8 cellular contexts compared by ENCODE assay signal in the genomic region with DNA sequence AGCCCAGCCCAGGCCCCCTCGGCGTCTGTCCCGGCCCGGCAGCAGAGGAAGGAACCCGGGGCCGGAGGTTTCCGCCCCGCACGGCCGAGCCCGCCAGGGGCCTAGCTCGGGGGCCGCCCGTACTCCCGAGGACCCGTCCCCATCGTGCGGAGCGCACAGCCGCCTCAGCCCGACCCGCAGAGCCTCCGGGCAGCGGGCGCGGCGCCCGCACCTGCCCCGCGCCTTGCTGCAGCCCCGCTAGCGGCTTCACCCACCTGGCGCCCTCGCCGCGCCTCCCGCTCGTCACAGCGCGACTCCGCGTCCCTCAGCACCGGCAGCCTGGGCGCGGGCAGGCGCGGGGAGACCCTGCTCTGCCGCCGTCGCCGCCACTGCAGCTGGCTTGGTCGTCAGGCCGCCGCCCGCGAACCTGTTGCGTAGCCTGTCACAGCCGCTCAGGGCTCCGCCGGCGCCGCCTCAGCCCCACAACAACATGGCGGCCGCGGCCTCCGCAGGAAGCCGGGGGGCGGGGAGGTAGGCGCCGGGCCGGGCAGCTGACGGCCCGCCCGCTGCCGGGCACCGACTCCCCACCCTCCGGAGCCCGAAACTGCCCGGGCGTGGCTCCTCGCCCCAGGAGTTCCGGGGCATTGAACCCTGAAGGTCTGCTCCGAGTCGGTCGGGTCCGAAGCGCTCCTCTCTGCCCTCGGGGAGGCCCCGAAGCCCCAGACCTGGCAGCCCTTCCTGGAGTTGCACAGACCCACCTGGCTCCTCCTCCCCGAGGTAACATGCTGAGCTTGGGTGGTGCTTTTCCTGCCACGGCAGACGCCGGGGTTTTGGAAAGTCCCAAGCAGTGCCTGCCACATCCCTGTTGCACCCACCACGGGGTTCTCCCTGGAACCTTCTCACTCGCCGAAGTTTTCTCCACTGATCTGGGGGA. TPM values are rescaled to one million over a fixed set of nuclear protein-coding genes. Genes with fewer than 3 reads are reported as not detected.
A peak's percentile ranks its signal among the peaks of the same experiment; 100 is the strongest.
DNase-seq lines count a peak whose midpoint lies in the region; ATAC-seq and TF ChIP-seq lines count a peak whose summit lies in the region.

A gene (minus strand): TSS at position 487 of the 913 bp plus-strand sequence. CDS start 32,454 bp downstream, outside the sequence.

- peak; percentile 72 for ATAC-seq in GM21786 (IDR thresholded peaks at IDR 0.05; ENCODE audit: unreplicated experiment)

- peak within 1 kb of the TSS; percentile 94 for H3K4me2 ChIP-seq in KMS-11

- no peaks in the 10 kb centered on the region for H4K20me1 ChIP-seq in KMS-11 (ENCODE audit: insufficient read depth)

- H3K4me3 ChIP-seq in KMS-11 (IDR thresholded peaks at IDR 0.05; ENCODE audit: insufficient read depth, low read depth, low read length) = peak within 1 kb of the TSS; percentile 54
- H3K4me3 ChIP-seq in neutrophil (ENCODE audit: low read depth in 1 of 2, low read length in 1 of 2) = peak within 1 kb of the TSS; percentile 87 to 95

- H3K36me3 ChIP-seq in KMS-11 (ENCODE audit: insufficient read depth) (no peaks in the 10 kb centered on the region), neutrophil (no peaks in the 10 kb centered on the region)

- no peak for TF ChIP-seq CTCF in KMS-11 (conservative IDR thresholded peaks at IDR 0.05; ENCODE audit: low read depth, low read length)
- TF ChIP-seq CTCF in neutrophil (IDR thresholded peaks at IDR 0.05) = no peak
- no peak for TF ChIP-seq CTCF in subcutaneous adipose tissue (IDR thresholded peaks at IDR 0.05; ENCODE audit: low read depth)

- H3K9ac ChIP-seq in KMS-11 = peak within 1 kb of the TSS; percentile 88

- H2AFZ ChIP-seq in KMS-11 (ENCODE audit: low read depth) = peak within 1 kb of the TSS; percentile 84

- in situ Hi-C loops in SK-MEL-5 (cut with HindIII; ENCODE audit: low pct_unique_long_range_greater_than_20kb, low sequenced_read_pairs) = no loop called here

- H3K27me3 ChIP-seq in KMS-11 (ENCODE audit: insufficient read depth, low read depth) (no peaks in the 10 kb centered on the region), neutrophil (no peaks in the 10 kb centered on the region)

- DNase-seq in ELR (ENCODE audit: low read depth) = peak; percentile 75
- DNase-seq in SK-MEL-5 (ENCODE audit: low read depth, low spot score) = peak; percentile 74
- DNase-seq in activated naive CD4-positive, alpha-beta T cell (lab: John Stamatoyannopoulos, UW) = peak; percentile 33 to 86 (median 74)
- peak; percentile 50 for DNase-seq in foreskin melanocyte

- H3K4me1 ChIP-seq in KMS-11 (ENCODE audit: low read depth, poor library complexity, severe bottlenecking) (peaks cover 17% of the 10 kb centered on the region), neutrophil (ENCODE audit: control insufficient read depth in 1 of 2, insufficient read depth in 1 of 2, low read depth in 1 of 2, low read length in 1 of 2) (peaks cover 33 to 38% of the 10 kb centered on the region in 2 experiments)

- H3K79me2 ChIP-seq in KMS-11 (ENCODE audit: insufficient read depth, low read depth) = peaks cover 39% of the 10 kb centered on the region

- H3K9me3 ChIP-seq in neutrophil = no peaks in the 10 kb centered on the region

- H3K27ac ChIP-seq in KMS-11 (peak within 1 kb of the TSS; percentile 73), neutrophil (peak within 1 kb of the TSS; percentile 99)

RNA-seq across cellular contexts. Expression of the gene that starts here (rescaled TPM):
- 29.7 and 39.5 TPM in 2 replicates for total RNA-seq in SK-MEL-5 (2014; rRNA removed; shearing (Covaris generic))
- 38.4 and 41.8 TPM in 2 replicates for polyA plus RNA-seq in SK-MEL-5 (2015; cell fraction: cytosol; rRNA removed)
- 90.5 and 116 TPM in 2 replicates for polyA plus RNA-seq in SK-MEL-5 (2015; cell fraction: nucleus; rRNA removed)
- 10 to 100 TPM; 51.5 to 69.9 (median 61.9) TPM for total RNA-seq in subcutaneous adipose tissue

Comparison
In these comparisons a context has a peak if more than half of its experiments do, and no peak if none do; other contexts are left out.
1. Peak in every context shown above with its lines: DNase-seq, ATAC-seq, H3K4me3 ChIP-seq and H3K27ac ChIP-seq.